10 cellular contexts compared by ENCODE assay signal in genomic region chr17:31595666-31596381, GRCh38.
DNase-seq lines count a peak whose midpoint lies in the region; ATAC-seq, FAIRE-seq and TF ChIP-seq lines count a peak whose summit lies in the region.
"Had no signal": no experiment of that assay in that cellular context is flagged by ENCODE, and none has a peak within 500 bp of the region (broad histone marks: within the 10 kb centered on the region; RNA-seq: fewer than 3 reads in every experiment).

No MANE protein-coding gene starts in this region.

- no peaks in the 10 kb centered on the region for H3K9me1 ChIP-seq in keratinocyte (ENCODE audit: control insufficient read depth, extremely low read depth, insufficient read depth, low read length)

- H2AFZ ChIP-seq in keratinocyte (ENCODE audit: control insufficient read depth, low read length), result peak overlapping the region; percentile 60

- H3K4me1 Mint-ChIP-seq in stimulated activated effector memory CD8-positive, alpha-beta T cell treated with anti-CD3 and anti-CD28 coated beads, Interleukin-12 subunit alpha, Interleukin-12 subunit beta, amount 100 ng/mL, for 72 hours, result peaks cover 8% of the 10 kb centered on the region
- peaks cover 12% of the 10 kb centered on the region for H3K4me1 Mint-ChIP-seq in endothelial cell (ENCODE audit: unreplicated experiment)
- no peaks in the 10 kb centered on the region for H3K4me1 Mint-ChIP-seq in activated T-helper 1 cell treated with anti-CD3 and anti-CD28 coated beads, Interleukin-12 subunit alpha, Interleukin-12 subunit beta, Interleukin-2, Interleukin-4 antibody, amounts not matched to agents 30 ng/mL and 10 ng/mL and 1 ng/mL, durations not matched to agents 14 hours and 24 hours and 36 hours (ENCODE audit: low read depth)

- peak overlapping the region in 3 of 5 donors; percentile 44 to 81 (median 70) for H3K27ac ChIP-seq in adrenal gland
- peak overlapping the region; percentile 86 for H3K27ac ChIP-seq in keratinocyte (ENCODE audit: control insufficient read depth, insufficient read depth, low read length)
- H3K27ac ChIP-seq: SK-N-MC had no signal

- no peaks in the 10 kb centered on the region for H3K36me3 ChIP-seq in adrenal gland (replicated peaks in 1 of 2)
- no peaks in the 10 kb centered on the region for H3K36me3 ChIP-seq in keratinocyte (ENCODE audit: control insufficient read depth in 2 of 2, extremely low read depth in 1 of 2, insufficient read depth in 2 of 2, low read length in 2 of 2)

- H3K4me3 ChIP-seq in adrenal gland (no peak overlapping the region), keratinocyte (ENCODE audit: control insufficient read depth in 2 of 3, extremely low read depth in 1 of 3, insufficient read depth in 2 of 3, low read depth in 1 of 3, low read length in 3 of 3) (peak overlapping the region in 2 of 3 experiments; percentile 20 to 29)
- H3K4me3 ChIP-seq: SK-N-MC had no signal

- H3K9ac ChIP-seq in keratinocyte (ENCODE audit: control insufficient read depth, extremely low read depth, insufficient read depth, low read length), result peak overlapping the region; percentile 68

- no peaks in the 10 kb centered on the region for H3K9me3 ChIP-seq in adrenal gland (replicated peaks in 1 of 3)
- H3K9me3 ChIP-seq in keratinocyte (ENCODE audit: control insufficient read depth, low read depth, low read length), result no peaks in the 10 kb centered on the region

- FAIRE-seq in HTR-8/SVneo (lab: Jason Lieb, UNC) (peak; percentile 52), keratinocyte (lab: Jason Lieb, UNC) (peak; percentile 29)

- H3K79me2 ChIP-seq in keratinocyte (ENCODE audit: control insufficient read depth, insufficient read depth, low read length), result no peaks in the 10 kb centered on the region

- no peaks in the 10 kb centered on the region for H3K9me3 Mint-ChIP-seq in stimulated activated effector memory CD8-positive, alpha-beta T cell treated with anti-CD3 and anti-CD28 coated beads, Interleukin-12 subunit alpha, Interleukin-12 subunit beta, amount 100 ng/mL, for 72 hours
- no peaks in the 10 kb centered on the region for H3K9me3 Mint-ChIP-seq in endothelial cell (ENCODE audit: unreplicated experiment)
- H3K9me3 Mint-ChIP-seq in activated T-helper 1 cell treated with anti-CD3 and anti-CD28 coated beads, Interleukin-12 subunit alpha, Interleukin-12 subunit beta, Interleukin-2, Interleukin-4 antibody, amounts not matched to agents 30 ng/mL and 10 ng/mL and 1 ng/mL, durations not matched to agents 14 hours and 24 hours and 36 hours, result no peaks in the 10 kb centered on the region

- no peaks in the 10 kb centered on the region for H3K36me3 Mint-ChIP-seq in stimulated activated effector memory CD8-positive, alpha-beta T cell treated with anti-CD3 and anti-CD28 coated beads, Interleukin-12 subunit alpha, Interleukin-12 subunit beta, amount 100 ng/mL, for 72 hours
- H3K36me3 Mint-ChIP-seq in endothelial cell (ENCODE audit: low read depth, unreplicated experiment), result peaks cover 13% of the 10 kb centered on the region
- no peaks in the 10 kb centered on the region for H3K36me3 Mint-ChIP-seq in activated T-helper 1 cell treated with anti-CD3 and anti-CD28 coated beads, Interleukin-12 subunit alpha, Interleukin-12 subunit beta, Interleukin-2, Interleukin-4 antibody, amounts not matched to agents 30 ng/mL and 10 ng/mL and 1 ng/mL, durations not matched to agents 14 hours and 24 hours and 36 hours (ENCODE audit: low read depth)

- intact Hi-C loops in adrenal gland (cut with DNase I), result no loop called here
- intact Hi-C loops in activated T-helper 1 cell treated with anti-CD3 and anti-CD28 coated beads, Interleukin-12 subunit alpha, Interleukin-12 subunit beta, Interleukin-2, Interleukin-4 antibody, amounts not matched to agents 30 ng/mL and 10 ng/mL and 1 ng/mL, durations not matched to agents 14 hours and 24 hours and 36 hours (cut with micrococcal nuclease), result no loop called here

- H3K27ac Mint-ChIP-seq in stimulated activated effector memory CD8-positive, alpha-beta T cell treated with anti-CD3 and anti-CD28 coated beads, Interleukin-12 subunit alpha, Interleukin-12 subunit beta, amount 100 ng/mL, for 72 hours, result peak overlapping the region; percentile 32
- no peak overlapping the region for H3K27ac Mint-ChIP-seq in endothelial cell (ENCODE audit: unreplicated experiment)
- no peak overlapping the region for H3K27ac Mint-ChIP-seq in activated T-helper 1 cell treated with anti-CD3 and anti-CD28 coated beads, Interleukin-12 subunit alpha, Interleukin-12 subunit beta, Interleukin-2, Interleukin-4 antibody, amounts not matched to agents 30 ng/mL and 10 ng/mL and 1 ng/mL, durations not matched to agents 14 hours and 24 hours and 36 hours

- no peaks in the 10 kb centered on the region for H3K27me3 Mint-ChIP-seq in endothelial cell (ENCODE audit: unreplicated experiment)
- no peaks in the 10 kb centered on the region for H3K27me3 Mint-ChIP-seq in activated T-helper 1 cell treated with anti-CD3 and anti-CD28 coated beads, Interleukin-12 subunit alpha, Interleukin-12 subunit beta, Interleukin-2, Interleukin-4 antibody, amounts not matched to agents 30 ng/mL and 10 ng/mL and 1 ng/mL, durations not matched to agents 14 hours and 24 hours and 36 hours (ENCODE audit: insufficient read depth)

- no peak for TF ChIP-seq POLR2A in adrenal gland (IDR thresholded peaks at IDR 0.05)

- no peak overlapping the region for H3K4me3 Mint-ChIP-seq in stimulated activated effector memory CD8-positive, alpha-beta T cell treated with anti-CD3 and anti-CD28 coated beads, Interleukin-12 subunit alpha, Interleukin-12 subunit beta, amount 100 ng/mL, for 72 hours
- H3K4me3 Mint-ChIP-seq in endothelial cell (ENCODE audit: unreplicated experiment), result no peak overlapping the region
- no peak overlapping the region for H3K4me3 Mint-ChIP-seq in activated T-helper 1 cell treated with anti-CD3 and anti-CD28 coated beads, Interleukin-12 subunit alpha, Interleukin-12 subunit beta, Interleukin-2, Interleukin-4 antibody, amounts not matched to agents 30 ng/mL and 10 ng/mL and 1 ng/mL, durations not matched to agents 14 hours and 24 hours and 36 hours

- 88 to 91% (median 90%) methylated on average over 10 of the region's 10 CpGs for WGBS in adrenal gland, 4 donors

- DNase-seq in HTR-8/SVneo (ENCODE audit: insufficient read length, low spot score) (no peak), adrenal gland (no peak), keratinocyte (ENCODE audit: low read depth, low spot score) (no peak), endothelial cell (ENCODE audit: low spot score) (no peak)
- DNase-seq in stimulated activated effector memory CD8-positive, alpha-beta T cell treated with anti-CD3 and anti-CD28 coated beads, Interleukin-12 subunit alpha, Interleukin-12 subunit beta, amount 100 ng/mL, for 72 hours (ENCODE audit: low spot score in 2 of 2), result no peak
- DNase-seq in activated T-helper 1 cell treated with anti-CD3 and anti-CD28 coated beads, Interleukin-12 subunit alpha, Interleukin-12 subunit beta, Interleukin-2, Interleukin-4 antibody, amounts not matched to agents 30 ng/mL and 10 ng/mL and 1 ng/mL, durations not matched to agents 14 hours and 24 hours and 36 hours (ENCODE audit: low spot score), result no peak
- DNase-seq: NCI-H1694 treated with DMSO at 0.1 percent for 48 hours had no signal

- H3K4me2 ChIP-seq in keratinocyte (ENCODE audit: control insufficient read depth, extremely low read depth, insufficient read depth, low read depth, low read length), result peak overlapping the region; percentile 67

- TF ChIP-seq CTCF in adrenal gland (IDR thresholded peaks at IDR 0.05), result no peak
- TF ChIP-seq CTCF in keratinocyte (optimal IDR thresholded peaks at IDR 0.05 in 1 of 3, IDR thresholded peaks at IDR 0.05 in 1 of 3, conservative IDR thresholded peaks at IDR 0.05 in 1 of 3; ENCODE audit: extremely low read depth in 1 of 3, insufficient read depth in 2 of 3, low read length in 3 of 3), result no peak
- TF ChIP-seq CTCF in endothelial cell (IDR thresholded peaks at IDR 0.05; ENCODE audit: unreplicated experiment), result no peak

- H3K4me1 ChIP-seq in adrenal gland (replicated peaks in 1 of 2), result peaks cover 0 to 10% of the 10 kb centered on the region in 2 donors
- peaks cover 42% of the 10 kb centered on the region for H3K4me1 ChIP-seq in keratinocyte (ENCODE audit: control insufficient read depth, extremely low read depth, insufficient read depth, low read length)

- no peak for ATAC-seq in stimulated activated effector memory CD8-positive, alpha-beta T cell treated with anti-CD3 and anti-CD28 coated beads, Interleukin-12 subunit alpha, Interleukin-12 subunit beta, amount 100 ng/mL, for 72 hours
- ATAC-seq in HG02763 (IDR thresholded peaks at IDR 0.05; ENCODE audit: unreplicated experiment), result no peak
- ATAC-seq in HG02884 (IDR thresholded peaks at IDR 0.05; ENCODE audit: unreplicated experiment), result no peak

- H3K27me3 ChIP-seq in adrenal gland, result no peaks in the 10 kb centered on the region
- H3K27me3 ChIP-seq in keratinocyte (ENCODE audit: control insufficient read depth, extremely low read depth, insufficient read depth, low read length), result no peaks in the 10 kb centered on the region

- H4K20me1 ChIP-seq in keratinocyte (ENCODE audit: control insufficient read depth, extremely low read depth, insufficient read depth, low read length), result no peaks in the 10 kb centered on the region

- dilution Hi-C loops in keratinocyte (cut with MboI; ENCODE audit: extremely low pct_ligation_motif_present, low sequenced_read_pairs), result loop anchor here (25.0 kb wide), 1 partner anchor 91 kb away; no protein-coding TSS in a partner anchor

Comparison
In these comparisons a context has a peak if more than half of its experiments do, and no peak if none do; other contexts are left out.
1. H3K4me3 ChIP-seq: peak in keratinocyte (2 of 3); none in adrenal gland (0 of 4).